Comparison of ENCODE assay signal across 18 cellular contexts in the genomic region with DNA sequence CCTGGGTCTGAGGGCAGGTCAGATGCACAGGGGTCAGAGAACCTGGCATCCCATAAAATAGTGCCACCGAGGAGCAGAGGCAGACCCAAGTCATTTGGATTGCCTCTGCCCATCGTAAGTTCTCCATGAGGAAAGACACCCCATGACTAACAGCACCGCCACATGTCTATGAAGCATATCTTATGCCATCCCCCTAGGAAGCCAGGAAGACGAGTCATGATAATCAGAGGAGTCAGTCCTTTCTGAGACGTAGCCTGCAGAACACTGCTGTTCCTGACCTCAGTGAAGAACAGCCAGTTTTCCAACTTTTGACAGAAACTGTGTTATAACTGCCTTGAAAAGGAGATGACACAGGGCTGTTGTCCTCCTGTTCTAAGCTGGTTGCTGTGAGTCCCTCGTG. TPM values are rescaled to one million over a fixed set of nuclear protein-coding genes. Genes with fewer than 3 reads are reported as not detected.
A peak's percentile ranks its signal among the peaks of the same experiment; 100 is the strongest.
DNase-seq lines count a peak whose midpoint lies in the region; ATAC-seq, FAIRE-seq and TF ChIP-seq lines count a peak whose summit lies in the region.
"Had no signal": no experiment of that assay in that cellular context is flagged by ENCODE, and none has a peak within 500 bp of the region (broad histone marks: within the 10 kb centered on the region; RNA-seq: fewer than 3 reads in every experiment).

No MANE protein-coding gene starts in this region.

- no peaks in the 10 kb centered on the region for H3K79me2 ChIP-seq in astrocyte (ENCODE audit: insufficient read depth, low read length)

- no peaks in the 10 kb centered on the region for H3K27me3 ChIP-seq in astrocyte (ENCODE audit: insufficient read depth, low read length)
- H3K27me3 ChIP-seq: tibial nerve had no signal

- no peak overlapping the region for H3K4me2 ChIP-seq in astrocyte (ENCODE audit: low read length)

- H3K4me1 Mint-ChIP-seq in astrocyte (ENCODE audit: low read depth, unreplicated experiment): peaks cover 48% of the 10 kb centered on the region
- peaks cover 4% of the 10 kb centered on the region for H3K4me1 Mint-ChIP-seq in activated T-cell treated with anti-CD3 and anti-CD28 coated beads, Interleukin-2, amount 50 U/mL, for 24 hours (ENCODE audit: low read depth)
- H3K4me1 Mint-ChIP-seq: B cell had no signal

- ATAC-seq in GM21423 (IDR thresholded peaks at IDR 0.05; ENCODE audit: unreplicated experiment): no peak
- ATAC-seq: effector memory CD8-positive, alpha-beta T cell had no signal

- no peak overlapping the region for H2AFZ ChIP-seq in astrocyte (ENCODE audit: low read depth, low read length)

- H3K36me3 ChIP-seq in astrocyte (ENCODE audit: insufficient read depth, low read length): peaks cover 4% of the 10 kb centered on the region

- peak overlapping the region; percentile 35 for H3K27ac ChIP-seq in astrocyte (ENCODE audit: low read depth, low read length)
- H3K27ac ChIP-seq: tibial nerve had no signal

- H3K27ac Mint-ChIP-seq in astrocyte (ENCODE audit: unreplicated experiment): no peak overlapping the region
- no peak overlapping the region for H3K27ac Mint-ChIP-seq in activated T-cell treated with anti-CD3 and anti-CD28 coated beads, Interleukin-2, amount 50 U/mL, for 24 hours
- H3K27ac Mint-ChIP-seq: B cell; effector memory CD8-positive, alpha-beta T cell had no signal

- in situ Hi-C loops in ACHN (cut with HindIII; ENCODE audit: low pct_ligation_motif_present, low pct_unique_long_range_greater_than_20kb, low sequenced_read_pairs): no loop called here

- FAIRE-seq in astrocyte (lab: Jason Lieb, UNC): peak; percentile 43

- H3K4me3 ChIP-seq in astrocyte (ENCODE audit: insufficient read depth, low read depth, low read length): no peak overlapping the region
- H3K4me3 ChIP-seq: tibial nerve had no signal

- DNase-seq in ACHN: peak; percentile 92
- DNase-seq in HS-27A (ENCODE audit: low read depth): peak; percentile 39
- peak; percentile 44 for DNase-seq in astrocyte (ENCODE audit: low read depth)
- peak; percentile 63 for DNase-seq in glomerular visceral epithelial cell (ENCODE audit: extremely low spot score)
- no peak for DNase-seq in activated T-cell treated with anti-CD3 and anti-CD28 coated beads, Interleukin-2, amount 50 U/mL, for 24 hours
- DNase-seq in hippocampal formation (lab: John Stamatoyannopoulos, UW): no peak
- no peak for DNase-seq in LoVo (ENCODE audit: low spot score)
- DNase-seq: activated CD4-positive, alpha-beta T cell treated with anti-CD3 and anti-CD28 coated beads for 48 hours; activated T-cell treated with anti-CD3 and anti-CD28 coated beads, Interleukin-2, amount 50 U/mL, for 48 hours; DND-41; effector memory CD8-positive, alpha-beta T cell; NCI-H2227 treated with DMSO at 0.1 percent for 48 hours; stimulated activated CD4-positive, alpha-beta T cell treated with anti-CD3 and anti-CD28 coated beads, Interleukin-12 subunit alpha, Interleukin-12 subunit beta, amount 100 ng/mL, for 4 hours; T-helper 1 cell had no signal

- peaks cover 42% of the 10 kb centered on the region for H3K4me1 ChIP-seq in astrocyte (ENCODE audit: insufficient read depth, low read length)
- H3K4me1 ChIP-seq: tibial nerve had no signal

- no peaks in the 10 kb centered on the region for H3K27me3 Mint-ChIP-seq in astrocyte (ENCODE audit: low read depth, unreplicated experiment)
- H3K27me3 Mint-ChIP-seq in activated T-cell treated with anti-CD3 and anti-CD28 coated beads, Interleukin-2, amount 50 U/mL, for 24 hours: peaks cover 3% of the 10 kb centered on the region
- H3K27me3 Mint-ChIP-seq: B cell had no signal

- peaks cover 5% of the 10 kb centered on the region for H3K36me3 Mint-ChIP-seq in astrocyte (ENCODE audit: low read depth, unreplicated experiment)
- no peaks in the 10 kb centered on the region for H3K36me3 Mint-ChIP-seq in activated T-cell treated with anti-CD3 and anti-CD28 coated beads, Interleukin-2, amount 50 U/mL, for 24 hours (ENCODE audit: low read depth)

- no peak overlapping the region for H3K9ac ChIP-seq in astrocyte (ENCODE audit: low read length)

- peaks cover under 1% of the 10 kb centered on the region for H4K20me1 ChIP-seq in astrocyte (ENCODE audit: insufficient read depth, low read length)

- peaks cover 3% of the 10 kb centered on the region for H3K9me3 Mint-ChIP-seq in astrocyte (ENCODE audit: unreplicated experiment)
- no peaks in the 10 kb centered on the region for H3K9me3 Mint-ChIP-seq in activated T-cell treated with anti-CD3 and anti-CD28 coated beads, Interleukin-2, amount 50 U/mL, for 24 hours
- H3K9me3 Mint-ChIP-seq: effector memory CD8-positive, alpha-beta T cell had no signal

- no peak for TF ChIP-seq CTCF in astrocyte (IDR thresholded peaks at IDR 0.05; ENCODE audit: insufficient read depth, low read depth, low read length)

- no peak overlapping the region for H3K4me3 Mint-ChIP-seq in astrocyte (ENCODE audit: unreplicated experiment)
- H3K4me3 Mint-ChIP-seq in activated T-cell treated with anti-CD3 and anti-CD28 coated beads, Interleukin-2, amount 50 U/mL, for 24 hours: no peak overlapping the region
- H3K4me3 Mint-ChIP-seq: B cell; effector memory CD8-positive, alpha-beta T cell had no signal

- H3K9me3 ChIP-seq in astrocyte (ENCODE audit: insufficient read depth, low read depth, low read length): no peaks in the 10 kb centered on the region
- H3K9me3 ChIP-seq: tibial nerve had no signal

RNA-seq across cellular contexts. Expression of gene INSYN2A, which starts 51.2 kb away (rescaled TPM):
- total RNA-seq in astrocyte: 0.31 and 0.41 TPM in 2 replicates
- total RNA-seq: B cell, mesenteric fat pad had no signal

Comparison
In these comparisons a context has a peak if more than half of its experiments do, and no peak if none do; other contexts are left out.
1. DNase-seq: peak in ACHN (single experiment), HS-27A (single experiment), astrocyte (single experiment) and glomerular visceral epithelial cell (single experiment); none in activated T-cell treated with anti-CD3 and anti-CD28 coated beads, Interleukin-2, amount 50 U/mL, for 24 hours (single experiment), hippocampal formation (0 of 2) and LoVo (single experiment).